13 cellular contexts compared by ENCODE assay signal in genomic region chr12:51864701-51865469, GRCh38. TPM values are rescaled to one million over a fixed set of nuclear protein-coding genes. Genes with fewer than 3 reads are reported as not detected.
DNase-seq lines count a peak whose midpoint lies in the region; ATAC-seq and TF ChIP-seq lines count a peak whose summit lies in the region.
"Had no signal": no experiment of that assay in that cellular context is flagged by ENCODE, and none has a peak within 500 bp of the region (broad histone marks: within the 10 kb centered on the region; RNA-seq: fewer than 3 reads in every experiment).

No MANE protein-coding gene starts in this region.

- H3K36me3 ChIP-seq in iPS DF 6.9 (ENCODE audit: control insufficient read depth, insufficient read depth, low read length) (no peaks in the 10 kb centered on the region), gastrocnemius medialis (no peaks in the 10 kb centered on the region)

- H3K4me1 ChIP-seq in iPS DF 6.9 (ENCODE audit: control insufficient read depth, insufficient read depth, low read length) (peaks cover 12% of the 10 kb centered on the region), gastrocnemius medialis (peaks cover 0 to 17% of the 10 kb centered on the region in 2 donors)
- H3K4me1 ChIP-seq: foreskin keratinocyte had no signal

- H3K4me3 ChIP-seq in iPS DF 6.9 (ENCODE audit: low read length) (peak overlapping the region; percentile 41; the same call in 1 of the 2 replicates), gastrocnemius medialis (peak overlapping the region in 3 of 4 donors; percentile 23 to 43 (median 35))

- no peak for TF ChIP-seq POLR2A in gastrocnemius medialis (IDR thresholded peaks at IDR 0.05)

- TF ChIP-seq CTCF in gastrocnemius medialis (IDR thresholded peaks at IDR 0.05 in 4 of 5, conservative IDR thresholded peaks at IDR 0.05 in 1 of 5) = no peak

- intact Hi-C loops in gastrocnemius medialis (cut with DNase I; ENCODE audit: low total_unique reads) = no loop called here

- H3K27me3 ChIP-seq in iPS DF 6.9 (ENCODE audit: control insufficient read depth, insufficient read depth, low read length) = peaks cover 5% of the 10 kb centered on the region; the same call in 1 of the 2 replicates
- peaks cover 12 to 37% (median 29%) of the 10 kb centered on the region in 3 donors for H3K27me3 ChIP-seq in gastrocnemius medialis

- WGBS in iPS DF 6.9 (ENCODE audit: insufficient coverage, insufficient read length) = no CpG with 5 or more reads among the region's 12 CpGs

- in situ Hi-C loops in gastrocnemius medialis (cut with MboI; ENCODE audit: low sequenced_read_pairs in 4 of 4) = no loop called here

- H3K27ac ChIP-seq in iPS DF 6.9 (ENCODE audit: low read length) (no peak overlapping the region), gastrocnemius medialis (no peak overlapping the region)
- H3K27ac ChIP-seq: 22Rv1, foreskin keratinocyte had no signal

- H3K9me3 ChIP-seq in iPS DF 6.9 (ENCODE audit: control insufficient read depth, insufficient read depth, low read length) (no peaks in the 10 kb centered on the region), gastrocnemius medialis (no peaks in the 10 kb centered on the region)

- no peak for ATAC-seq in gastrocnemius medialis
- ATAC-seq in GM19351 (IDR thresholded peaks at IDR 0.05; ENCODE audit: unreplicated experiment) = no peak
- ATAC-seq in HG02588 (IDR thresholded peaks at IDR 0.05; ENCODE audit: unreplicated experiment) = no peak

- DNase-seq in DMS 273 (lab: John Stamatoyannopoulos, UW; ENCODE audit: unreplicated experiment) (peak; percentile 15), DMS 273 treated with DMSO at 0.1 percent for 48 hours (lab: John Stamatoyannopoulos, UW) (no peak), SK-N-DZ (ENCODE audit: low spot score) (peak; percentile 83), iPS DF 6.9 (ENCODE audit: low read depth, low spot score) (no peak), gastrocnemius medialis (no peak), hepatic stellate cell (ENCODE audit: low spot score) (no peak)
- DNase-seq: activated gamma-delta T cell treated with Interleukin-2 at 50 U/mL for 16 hours; foreskin keratinocyte; stimulated activated naive CD4-positive, alpha-beta T cell treated with Interleukin-2 at 50 U/mL for 16 hours had no signal

RNA-seq across cellular contexts. Expression of gene FIGNL2, which starts 16.4 kb away (rescaled TPM):
- polyA plus RNA-seq in SK-N-DZ (2014; cell fraction: cytosol; rRNA removed) = 4.9 and 6.4 TPM in 2 replicates
- polyA plus RNA-seq in SK-N-DZ (2014; cell fraction: nucleus; rRNA removed) = 6.0 and 7.1 TPM in 2 replicates
- total RNA-seq in gastrocnemius medialis = under 1 TPM in 2 of 4 donors, not detected in 2; 0.07 to 0.25 TPM
- total RNA-seq: foreskin keratinocyte, H4 had no signal

RNA-seq across cellular contexts. Expression of gene ANKRD33, which starts 23.0 kb away (rescaled TPM):
- polyA plus RNA-seq in SK-N-DZ (2014; cell fraction: cytosol; rRNA removed) = 0.15 TPM in 1 of 2 replicates, not detected in the other
- 0.27 TPM in 1 of 2 replicates, not detected in the other for polyA plus RNA-seq in SK-N-DZ (2014; cell fraction: nucleus; rRNA removed)
- total RNA-seq in gastrocnemius medialis = not detected
- total RNA-seq: foreskin keratinocyte, H4 had no signal
- polyA plus RNA-seq: foreskin keratinocyte had no signal

RNA-seq across cellular contexts. Expression of gene ACVRL1, which starts 42.4 kb away (rescaled TPM):
- 24.4 and 26.5 TPM in 2 replicates for polyA plus RNA-seq in SK-N-DZ (2014; cell fraction: cytosol; rRNA removed)
- polyA plus RNA-seq in SK-N-DZ (2014; cell fraction: nucleus; rRNA removed) = 25.3 and 33.4 TPM in 2 replicates
- total RNA-seq in gastrocnemius medialis = 10 to 100 TPM; 37.1 to 53.5 (median 43.3) TPM
- total RNA-seq: foreskin keratinocyte had no signal

Comparison
In these comparisons a context has a peak if more than half of its experiments do, and no peak if none do; other contexts are left out.
1. DNase-seq: peak in DMS 273 (single experiment) and SK-N-DZ (single experiment); none in DMS 273 treated with DMSO at 0.1 percent for 48 hours (single experiment), iPS DF 6.9 (single experiment), gastrocnemius medialis (0 of 2) and hepatic stellate cell (single experiment).